In genomic region chr3:100042144-100042543, GRCh38 we compare ENCODE assay signal across 2 cellular contexts.
TF ChIP-seq lines count a peak whose summit lies in the region.

No MANE protein-coding gene starts in this region.

TF ChIP-seq in liver, 16 proteins besides CTCF, POLR2A, EP300 and RAD21 (continued from another document):
- TF ChIP-seq REST (IDR thresholded peaks at IDR 0.05) (no peak), ATF3 (IDR thresholded peaks at IDR 0.05) (no peak), TAF1 (conservative IDR thresholded peaks at IDR 0.05) (no peak), RXRA (IDR thresholded peaks at IDR 0.05) (no peak), FOXA1 (IDR thresholded peaks at IDR 0.05) (no peak)

TF ChIP-seq in HepG2, 621 proteins besides CTCF, POLR2A, EP300 and RAD21 (continued from another document):
- TF ChIP-seq NR2F6 (IDR thresholded peaks at IDR 0.05) = no peak
- no peak for TF ChIP-seq NR2F6 (CRISPR knock-in tag; IDR thresholded peaks at IDR 0.05)
- no peak for TF ChIP-seq ZBTB8A (CRISPR knock-in tag; IDR thresholded peaks at IDR 0.05; ENCODE audit: borderline replicate concordance, low read depth)
